1 cellular context compared by ENCODE assay signal in the genomic region with DNA sequence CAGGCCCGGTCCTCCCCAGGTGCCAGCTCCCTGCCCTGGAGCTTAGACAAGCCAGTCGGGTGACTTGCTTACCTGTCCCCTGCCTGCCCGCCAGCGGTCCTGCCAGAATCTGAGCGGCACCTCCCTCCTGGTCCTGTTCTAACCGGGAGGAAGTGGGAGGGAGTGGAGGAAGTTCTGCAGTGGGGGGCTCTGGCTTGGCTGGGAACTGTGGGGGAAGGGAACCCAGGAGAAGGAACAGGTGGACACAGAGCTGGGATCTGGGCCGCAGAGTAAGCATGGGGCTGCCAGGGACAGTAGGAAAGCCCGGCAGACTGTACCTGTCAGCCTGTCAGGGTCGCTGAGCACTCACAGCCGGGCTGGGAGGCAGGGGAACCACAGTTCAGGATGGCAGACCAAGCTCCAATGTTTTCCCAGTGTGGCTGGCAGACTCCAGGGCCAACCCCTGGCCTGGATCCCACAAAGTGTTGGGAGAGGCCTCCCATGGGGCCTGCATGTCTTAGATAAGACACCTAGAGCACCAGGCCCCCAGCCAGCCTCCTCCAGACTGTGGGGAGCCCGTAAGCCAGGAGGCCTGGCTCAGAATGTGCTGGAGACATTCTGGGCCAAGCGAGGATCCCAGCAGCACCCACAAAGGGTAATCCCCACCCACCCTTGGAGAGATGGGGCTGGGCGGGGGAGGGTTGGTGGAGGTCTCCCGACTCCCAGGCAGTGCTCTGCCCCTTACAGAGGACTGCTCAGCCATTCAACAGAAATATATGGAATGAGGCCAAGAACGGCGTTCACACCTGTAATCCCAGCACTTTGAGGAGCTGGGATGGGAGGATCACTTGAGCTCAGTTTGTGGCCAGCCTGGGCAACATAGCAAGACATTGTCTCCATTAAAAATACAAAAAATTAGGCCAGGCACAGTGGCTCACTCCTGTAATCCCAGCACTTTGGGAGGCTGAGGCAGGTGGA.
TF ChIP-seq lines count a peak whose summit lies in the region.

No MANE protein-coding gene starts in this region.

TF ChIP-seq in endothelial cell of umbilical vein, 7 proteins besides CTCF, POLR2A, EP300 and RAD21 (continued from another document):
- TF ChIP-seq FOS (IDR thresholded peaks at IDR 0.05; ENCODE audit: borderline replicate concordance, insufficient read depth, low read length) (no peak), MYC (IDR thresholded peaks at IDR 0.05; ENCODE audit: low read depth, low read length) (no peak), JUN (IDR thresholded peaks at IDR 0.05; ENCODE audit: borderline replicate concordance, insufficient read depth, insufficient read length, low read depth) (no peak), EZH2 (IDR thresholded peaks at IDR 0.05; ENCODE audit: borderline replicate concordance, low read depth, low read length, severe bottlenecking) (no peak)
TF ChIP-seq in endothelial cell of umbilical vein: peak in this region for 0.
